ENCODE assay signal across 25 cellular contexts in the genomic region with DNA sequence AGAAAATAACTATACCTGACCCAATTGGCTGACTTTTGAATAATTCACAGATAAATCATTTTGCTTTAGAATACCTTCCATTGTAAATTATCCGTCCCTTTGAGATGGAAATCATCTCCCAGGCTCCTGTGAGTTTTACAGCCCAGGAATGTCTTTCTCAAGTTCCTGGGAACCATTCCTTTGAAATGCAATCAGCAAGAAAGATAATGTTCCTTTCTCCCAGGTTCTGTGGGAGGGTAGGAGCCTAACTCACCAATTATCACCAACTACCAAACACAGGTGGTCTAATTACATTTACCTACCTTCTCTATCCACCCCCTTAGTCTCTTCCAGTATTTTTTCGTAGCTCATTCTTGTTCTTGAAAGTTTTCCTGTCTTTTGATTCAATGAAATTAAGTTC.
"Had no signal": no experiment of that assay in that cellular context is flagged by ENCODE, and none has a peak within 500 bp of the region (broad histone marks: within the 10 kb centered on the region; RNA-seq: fewer than 3 reads in every experiment).

No MANE protein-coding gene starts in this region.

- H3K4me1 ChIP-seq: SJCRH30 had no signal

- DNase-seq: IMR-90, Kasumi-1, KG1, MM.1S, NCI-H1092 treated with DMSO at 0.1 percent for 48 hours, NCI-H1436, NCI-H187, NCI-H2029, NCI-H2081 treated with DMSO at 0.1 percent for 48 hours, NCI-H2171, NCI-H345, NCI-H446 treated with DMSO at 0.1 percent for 48 hours, NCI-H524, NCI-H526 treated with DMSO at 0.1 percent for 48 hours, NCI-H774, PC-3, SHP77 treated with DMSO at 0.1 percent for 48 hours, SJCRH30, T-helper 1 cell had no signal

- H3K27me3 ChIP-seq: SJCRH30 had no signal

- FAIRE-seq: HepG2, HTR-8/SVneo had no signal

- H3K9me3 ChIP-seq: SJCRH30 had no signal

- H3K27ac ChIP-seq: HL-60, RWPE1, SJCRH30 had no signal

- ATAC-seq: HepG2, Panc1, PC-3, SK-N-SH treated with all-trans-retinoic acid at 6 μM for 48 hours had no signal

- H3K36me3 ChIP-seq: SJCRH30 had no signal

- H3K4me3 ChIP-seq: SJCRH30 had no signal
